ENCODE assay signal across 1 cellular context in the genomic region with DNA sequence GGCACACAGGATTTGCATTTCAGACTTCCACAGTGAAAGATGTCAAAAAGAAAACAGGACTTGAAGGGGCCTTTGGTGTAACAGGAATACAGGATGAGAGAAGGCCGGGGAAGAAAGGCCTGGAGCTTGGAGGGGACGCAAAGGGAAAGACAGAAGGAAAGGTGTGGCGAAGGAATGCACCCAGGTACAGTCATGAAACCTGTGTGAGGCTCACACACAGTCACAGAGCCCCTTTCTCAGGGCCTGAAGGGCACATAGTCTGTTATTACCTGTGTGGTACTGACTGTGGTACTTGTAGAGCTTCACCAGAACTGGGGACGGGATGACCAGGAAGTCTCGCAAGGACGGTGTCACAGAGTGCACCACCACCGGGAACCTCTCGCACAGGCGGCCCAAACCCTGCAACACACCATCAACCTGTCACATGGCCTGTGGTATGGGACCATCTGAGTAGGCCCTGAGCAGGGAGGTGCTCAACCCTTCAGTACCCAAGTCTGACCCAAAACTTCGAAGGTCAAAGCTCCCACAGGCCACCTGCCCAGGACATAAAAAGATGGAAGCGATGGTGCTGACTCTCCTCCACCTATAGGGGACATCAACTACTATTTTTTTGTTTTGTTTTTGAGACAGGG.
TF ChIP-seq lines count a peak whose summit lies in the region.

No MANE protein-coding gene starts in this region.

TF ChIP-seq in K562, 482 proteins besides CTCF, POLR2A, EP300 and RAD21 (continued from another document):
- TF ChIP-seq PREB (CRISPR knock-in tag; IDR thresholded peaks at IDR 0.05) = no peak
- TF ChIP-seq ZNF707 (CRISPR knock-in tag; conservative IDR thresholded peaks at IDR 0.05) = no peak
